In genomic region chr10:47055386-47056382, GRCh38 we compare ENCODE assay signal across 18 cellular contexts.
"Had no signal": no experiment of that assay in that cellular context is flagged by ENCODE, and none has a peak within 500 bp of the region (broad histone marks: within the 10 kb centered on the region; RNA-seq: fewer than 3 reads in every experiment).

No MANE protein-coding gene starts in this region.

- H3K27ac Mint-ChIP-seq: activated B cell treated with CpG ODN at 0.5 μM for 24 hours; activated CD8-positive, alpha-beta T cell treated with anti-CD3 and anti-CD28 coated beads for 36 hours; activated naive CD4-positive, alpha-beta T cell treated with anti-CD3 and anti-CD28 coated beads for 36 hours had no signal

- ATAC-seq: activated CD8-positive, alpha-beta T cell treated with anti-CD3 and anti-CD28 coated beads for 36 hours; activated T-cell treated with anti-CD3 and anti-CD28 coated beads, Interleukin-2, amount 50 U/mL, for 4 hours; body of pancreas; foreskin keratinocyte; left lung had no signal

- H3K4me1 Mint-ChIP-seq: activated B cell treated with CpG ODN at 0.5 μM for 24 hours had no signal

- H3K27me3 Mint-ChIP-seq: activated B cell treated with CpG ODN at 0.5 μM for 24 hours; activated CD8-positive, alpha-beta T cell treated with anti-CD3 and anti-CD28 coated beads for 36 hours had no signal

- DNase-seq: activated B cell treated with CpG ODN at 0.5 μM for 24 hours; activated CD4-positive, alpha-beta T cell treated with anti-CD3 and anti-CD28 coated beads for 4 hours; activated CD8-positive, alpha-beta memory T cell treated with anti-CD3 and anti-CD28 coated beads, Interleukin-2, amount 50 U/mL, for 4 hours; activated CD8-positive, alpha-beta T cell treated with anti-CD3 and anti-CD28 coated beads for 36 hours; activated naive CD4-positive, alpha-beta T cell treated with anti-CD3 and anti-CD28 coated beads for 36 hours; activated T-cell treated with anti-CD3 and anti-CD28 coated beads, Interleukin-2, amount 50 U/mL, for 4 hours; body of pancreas; caudate nucleus; foreskin keratinocyte; glutamatergic neuron; hypothalamus; left lung; sigmoid colon; stimulated activated naive CD4-positive, alpha-beta T cell; tibial artery; uterus had no signal

- H3K9me3 Mint-ChIP-seq: activated B cell treated with CpG ODN at 0.5 μM for 24 hours; activated CD8-positive, alpha-beta T cell treated with anti-CD3 and anti-CD28 coated beads for 36 hours; activated naive CD4-positive, alpha-beta T cell treated with anti-CD3 and anti-CD28 coated beads for 36 hours; activated T-cell treated with anti-CD3 and anti-CD28 coated beads, Interleukin-2, amount 50 U/mL, for 4 hours; neural crest cell had no signal

- H3K4me3 ChIP-seq: body of pancreas, left lung, sigmoid colon, tibial artery, uterus had no signal

- H3K4me3 Mint-ChIP-seq: activated B cell treated with CpG ODN at 0.5 μM for 24 hours; activated CD8-positive, alpha-beta T cell treated with anti-CD3 and anti-CD28 coated beads for 36 hours; activated naive CD4-positive, alpha-beta T cell treated with anti-CD3 and anti-CD28 coated beads for 36 hours; activated T-cell treated with anti-CD3 and anti-CD28 coated beads, Interleukin-2, amount 50 U/mL, for 4 hours; neural crest cell had no signal

- H3K27ac ChIP-seq: body of pancreas, foreskin keratinocyte, left lung, parathyroid adenoma, sigmoid colon, tibial artery, uterus had no signal
